ENCODE assay signal across 8 cellular contexts in genomic region chr10:99732033-99732912, GRCh38. TPM values are rescaled to one million over a fixed set of nuclear protein-coding genes. Genes with fewer than 3 reads are reported as not detected.
DNase-seq lines count a peak whose midpoint lies in the region; ATAC-seq, FAIRE-seq and TF ChIP-seq lines count a peak whose summit lies in the region.

Gene COX15, minus strand, starts transcription at chr10:99732127. Its CDS starts 78 bp downstream, at chr10:99732049.
Gene CUTC, plus strand, starts transcription at chr10:99732234. Its CDS starts 115 bp downstream, at chr10:99732349.

- peak; percentile 98 for DNase-seq in DMS 273 (lab: John Stamatoyannopoulos, UW; ENCODE audit: unreplicated experiment)
- DNase-seq in HuH-7 (ENCODE audit: low spot score): peak; percentile 90
- peak; percentile 95 for DNase-seq in activated CD8-positive, alpha-beta memory T cell treated with anti-CD3 and anti-CD28 coated beads, Interleukin-2, amount 50 U/mL, for 4 hours
- peak; percentile 87 to 90 for DNase-seq in stimulated activated CD8-positive, alpha-beta memory T cell treated with anti-CD3 and anti-CD28 coated beads, Interleukin-15, amount 100 ng/mL, for 4 hours (ENCODE audit: low read depth in 2 of 2)

- no peaks in the 10 kb centered on the region for H3K27me3 ChIP-seq in OCI-LY1 (ENCODE audit: insufficient read depth, low read length)

- H3K9ac ChIP-seq in OCI-LY1 (ENCODE audit: low read length): peak within 1 kb of the TSS; percentile 91

- H3K4me3 ChIP-seq in OCI-LY1 (ENCODE audit: low read depth, low read length, poor library complexity, severe bottlenecking) (peak within 1 kb of the TSS; percentile 91), mesodermal cell (ENCODE audit: extremely low read depth, insufficient read depth, low read length, poor library complexity, severe bottlenecking) (peak within 1 kb of the TSS; percentile 83)

- H3K4me1 ChIP-seq in OCI-LY1 (ENCODE audit: insufficient read depth, low read length, severe bottlenecking): peaks cover 15% of the 10 kb centered on the region
- no peaks in the 10 kb centered on the region for H3K4me1 ChIP-seq in mesodermal cell (ENCODE audit: control insufficient read depth, insufficient read depth, low read length, poor library complexity, severe bottlenecking)

- no peak within 1 kb of the TSS for H2AFZ ChIP-seq in OCI-LY1 (ENCODE audit: low read length)

- no peaks in the 10 kb centered on the region for H4K20me1 ChIP-seq in OCI-LY1 (ENCODE audit: insufficient read depth, low read length)

- no peaks in the 10 kb centered on the region for H3K9me3 ChIP-seq in OCI-LY1 (ENCODE audit: low read length)
- H3K9me3 ChIP-seq in mesodermal cell (ENCODE audit: control insufficient read depth, low read length): no peaks in the 10 kb centered on the region

- H3K4me2 ChIP-seq in OCI-LY1 (ENCODE audit: low read length): peak within 1 kb of the TSS; percentile 70

- H3K79me2 ChIP-seq in OCI-LY1 (ENCODE audit: insufficient read depth, low read length): peaks cover 6% of the 10 kb centered on the region

- peak; percentile 90 for FAIRE-seq in endometrium (lab: Jason Lieb, UNC)

- H3K9me2 ChIP-seq in OCI-LY1 (ENCODE audit: low read depth, low read length): no peaks in the 10 kb centered on the region

- peak; percentile 13; the same call in 1 of the 2 replicates for TF ChIP-seq CTCF in OCI-LY1 (IDR thresholded peaks at IDR 0.05; ENCODE audit: low read length)

- ATAC-seq in GM21515 (IDR thresholded peaks at IDR 0.05; ENCODE audit: unreplicated experiment): peak; percentile 88

- WGBS in mesodermal cell (ENCODE audit: insufficient coverage in 2 of 2), 2 experiments: 0 to 1% methylated on average over 62 to 64 of the region's 76 CpGs

- H3F3A ChIP-seq in OCI-LY1 (ENCODE audit: insufficient read depth, low read length): no peaks in the 10 kb centered on the region

- H3K36me3 ChIP-seq in OCI-LY1 (ENCODE audit: insufficient read depth, low read length) (peaks cover 26% of the 10 kb centered on the region), mesodermal cell (ENCODE audit: control insufficient read depth, insufficient read depth, low read length) (peaks cover 37% of the 10 kb centered on the region)

- H3K27ac ChIP-seq in OCI-LY1 (ENCODE audit: low read depth, low read length, poor library complexity, severe bottlenecking): peak within 1 kb of the TSS; percentile 57
- peak within 1 kb of the TSS; percentile 89 for H3K27ac ChIP-seq in mesodermal cell (ENCODE audit: low read depth, low read length, severe bottlenecking)

RNA-seq across cellular contexts. Expression of gene COX15, which starts in this region (rescaled TPM):
- 28.8 TPM for polyA plus RNA-seq in mesodermal cell (2013, experiment 1 of 2)
- 26.8 TPM for polyA plus RNA-seq in mesodermal cell (2013, experiment 2 of 2)

RNA-seq across cellular contexts. Expression of gene CUTC, which starts in this region (rescaled TPM):
- polyA plus RNA-seq in mesodermal cell (2013, experiment 1 of 2): 17.0 TPM
- 20.4 TPM for polyA plus RNA-seq in mesodermal cell (2013, experiment 2 of 2)

Comparison
In these comparisons a context has a peak if more than half of its experiments do, and no peak if none do; other contexts are left out.
1. Peak in every context shown above with its lines: DNase-seq, ATAC-seq, H3K4me3 ChIP-seq and H3K27ac ChIP-seq.